In genomic region chr2:159015174-159015573, GRCh38 we compare ENCODE assay signal across 29 cellular contexts.
"Had no signal": no experiment of that assay in that cellular context is flagged by ENCODE, and none has a peak within 500 bp of the region (broad histone marks: within the 10 kb centered on the region; RNA-seq: fewer than 3 reads in every experiment).

No MANE protein-coding gene starts in this region.

- FAIRE-seq: urothelium cell line had no signal

- H3K27ac Mint-ChIP-seq: stimulated activated effector memory CD8-positive, alpha-beta T cell treated with anti-CD3 and anti-CD28 coated beads, Interleukin-12 subunit alpha, Interleukin-12 subunit beta, amount 100 ng/mL, for 72 hours; stimulated activated memory B cell treated with anti-CD40 and anti-IgM and Interleukin-4, amounts not matched to agents 10 μg/mL and 1 μg/mL and 100 μg/mL, for 72 hours; stimulated activated naive B cell treated with anti-CD40 and anti-IgM and Interleukin-4, amounts not matched to agents 10 μg/mL and 1 μg/mL and 100 μg/mL, for 72 hours; stimulated activated naive CD8-positive, alpha-beta T cell treated with anti-CD3 and anti-CD28 coated beads, Interleukin-15, Interleukin-2, amounts not matched to agents 100 ng/mL and 50 ng/mL, for 24 hours; type B pancreatic cell had no signal

- H3K36me3 Mint-ChIP-seq: stimulated activated effector memory CD8-positive, alpha-beta T cell treated with anti-CD3 and anti-CD28 coated beads, Interleukin-12 subunit alpha, Interleukin-12 subunit beta, amount 100 ng/mL, for 72 hours had no signal

- H3K4me1 Mint-ChIP-seq: stimulated activated naive B cell treated with anti-CD40 and anti-IgM and Interleukin-4, amounts not matched to agents 10 μg/mL and 1 μg/mL and 100 μg/mL, for 72 hours had no signal

- H3K4me3 Mint-ChIP-seq: stimulated activated effector memory CD8-positive, alpha-beta T cell treated with anti-CD3 and anti-CD28 coated beads, Interleukin-12 subunit alpha, Interleukin-12 subunit beta, amount 100 ng/mL, for 72 hours; stimulated activated memory B cell treated with anti-CD40 and anti-IgM and Interleukin-4, amounts not matched to agents 10 μg/mL and 1 μg/mL and 100 μg/mL, for 72 hours; stimulated activated naive B cell treated with anti-CD40 and anti-IgM and Interleukin-4, amounts not matched to agents 10 μg/mL and 1 μg/mL and 100 μg/mL, for 72 hours; stimulated activated naive CD8-positive, alpha-beta T cell treated with anti-CD3 and anti-CD28 coated beads, Interleukin-15, amount 100 ng/mL, for 72 hours; stimulated activated naive CD8-positive, alpha-beta T cell treated with anti-CD3 and anti-CD28 coated beads, Interleukin-15, Interleukin-2, amounts not matched to agents 100 ng/mL and 50 ng/mL, for 24 hours; type B pancreatic cell had no signal

- ATAC-seq: stimulated activated effector memory CD8-positive, alpha-beta T cell treated with anti-CD3 and anti-CD28 coated beads, Interleukin-12 subunit alpha, Interleukin-12 subunit beta, amount 100 ng/mL, for 72 hours; stimulated activated memory B cell treated with anti-CD40 and anti-IgM and Interleukin-4, amounts not matched to agents 10 μg/mL and 1 μg/mL and 100 μg/mL, for 72 hours; stimulated activated naive B cell treated with anti-CD40 and anti-IgM and Interleukin-4, amounts not matched to agents 10 μg/mL and 1 μg/mL and 100 μg/mL, for 72 hours; stimulated activated naive CD8-positive, alpha-beta T cell treated with anti-CD3 and anti-CD28 coated beads, Interleukin-15, amount 100 ng/mL, for 72 hours; stimulated activated naive CD8-positive, alpha-beta T cell treated with anti-CD3 and anti-CD28 coated beads, Interleukin-15, Interleukin-2, amounts not matched to agents 100 U/mL and 50 U/mL, for 24 hours; upper lobe of right lung had no signal

- H3K27me3 Mint-ChIP-seq: stimulated activated naive B cell treated with anti-CD40 and anti-IgM and Interleukin-4, amounts not matched to agents 10 μg/mL and 1 μg/mL and 100 μg/mL, for 72 hours; stimulated activated naive CD8-positive, alpha-beta T cell treated with anti-CD3 and anti-CD28 coated beads, Interleukin-15, amount 100 ng/mL, for 72 hours; stimulated activated naive CD8-positive, alpha-beta T cell treated with anti-CD3 and anti-CD28 coated beads, Interleukin-15, Interleukin-2, amounts not matched to agents 100 ng/mL and 50 ng/mL, for 24 hours; type B pancreatic cell had no signal

- H3K4me3 ChIP-seq: stomach, suprapubic skin, testis, thoracic aorta, thyroid gland, tibial artery, tibial nerve, transverse colon, upper lobe of left lung, upper lobe of right lung, uterus, vagina had no signal

- DNase-seq: stimulated activated CD4-positive, alpha-beta T cell treated with anti-CD3 and anti-CD28 coated beads, Interleukin-2, amount 100 ng/mL, for 48 hours; stimulated activated CD4-positive, alpha-beta T cell treated with anti-CD3 and anti-CD28 coated beads, Interleukin-4, amount 100 ng/mL, for 1 hour; stimulated activated CD4-positive, alpha-beta T cell treated with anti-CD3 and anti-CD28 coated beads, Interleukin-4, amount 100 ng/mL, for 24 hours; stimulated activated CD4-positive, alpha-beta T cell treated with anti-CD3 and anti-CD28 coated beads, Interleukin-4, amount 100 ng/mL, for 4 hours; stimulated activated CD8-positive, alpha-beta memory T cell treated with anti-CD3 and anti-CD28 coated beads, Interleukin-4, amount 100 ng/mL, for 48 hours; stimulated activated naive B cell treated with anti-CD40 and anti-IgM and Interleukin-4, amounts not matched to agents 10 μg/mL and 1 μg/mL and 100 μg/mL, for 72 hours; stimulated activated naive CD4-positive, alpha-beta T cell; stimulated activated naive CD4-positive, alpha-beta T cell treated with Interleukin-2 at 50 U/mL for 16 hours; stimulated activated naive CD8-positive, alpha-beta T cell treated with anti-CD3 and anti-CD28 coated beads, Interleukin-15, amount 100 ng/mL, for 72 hours; stimulated activated naive CD8-positive, alpha-beta T cell treated with anti-CD3 and anti-CD28 coated beads, Interleukin-15, Interleukin-2, amounts not matched to agents 100 U/mL and 50 U/mL, for 24 hours; stomach; substantia nigra; testis; thyroid gland; tibial artery; transverse colon; trophoblast cell; upper lobe of left lung; upper lobe of right lung; uterus had no signal

- H3K27me3 ChIP-seq: stomach, suprapubic skin, testis, thyroid gland, tibial artery, tibial nerve, transverse colon, upper lobe of left lung, upper lobe of right lung, uterus, vagina had no signal

- H3K36me3 ChIP-seq: thoracic aorta, thyroid gland, upper lobe of right lung, uterus had no signal

- H3K27ac ChIP-seq: stomach, suprapubic skin, testis, thoracic aorta, thyroid gland, tibial artery, tibial nerve, transverse colon, upper lobe of left lung, upper lobe of right lung, uterus, vagina had no signal

- H3K4me1 ChIP-seq: testis, vagina had no signal

- H3K9me3 ChIP-seq: testis, thyroid gland had no signal
